ENCODE assay signal across 8 cellular contexts in genomic region chr7:100691676-100692577, GRCh38. TPM values are rescaled to one million over a fixed set of nuclear protein-coding genes. Genes with fewer than 3 reads are reported as not detected.
A peak's percentile ranks its signal among the peaks of the same experiment; 100 is the strongest.
DNase-seq lines count a peak whose midpoint lies in the region; ATAC-seq and TF ChIP-seq lines count a peak whose summit lies in the region.

No MANE protein-coding gene starts in this region.

- peak overlapping the region; percentile 92 to 100 (median 94) for H3K4me3 Mint-ChIP-seq in naive thymus-derived CD4-positive, alpha-beta T cell
- H3K4me3 Mint-ChIP-seq in stimulated activated naive B cell treated with anti-CD40 and anti-IgM and Interleukin-4, amounts not matched to agents 10 μg/mL and 1 μg/mL and 100 μg/mL, for 72 hours: peak overlapping the region; percentile 96 to 98

- CTCF ChIA-PET in naive thymus-derived CD4-positive, alpha-beta T cell (lab: Charles Lee): interaction anchor here (0.5 to 4.7 kb wide), 26 partner anchors 9 to 218 kb away, joined by 3 to 33 read pairs (median 4); partner anchors contain the start of genes FBXO24, MOSPD3 and POP7

- no peak overlapping the region for H2AFZ ChIP-seq in fibroblast of lung (ENCODE audit: low read length)

- no peak for TF ChIP-seq POLR2A in Peyer's patch (IDR thresholded peaks at IDR 0.05)

- peak overlapping the region; percentile 96 for H3K4me2 ChIP-seq in fibroblast of lung (ENCODE audit: extremely low read depth, insufficient read depth, low read length)

- POLR2A ChIA-PET in naive thymus-derived CD4-positive, alpha-beta T cell (lab: Charles Lee): interaction anchor here (0.6 to 4.7 kb wide), 18 partner anchors 11 to 213 kb away, joined by 3 to 37 read pairs (median 6); partner anchors contain the start of genes FBXO24, MOSPD3, POP7 and TSC22D4

- H3K36me3 ChIP-seq in Peyer's patch (peaks cover 0 to 27% (median 0%) of the 10 kb centered on the region in 3 donors), fibroblast of lung (ENCODE audit: control insufficient read depth, insufficient read depth, low read length) (peaks cover 11% of the 10 kb centered on the region)
- peaks cover 0 to 28% (median 5%) of the 10 kb centered on the region in 3 experiments for H3K36me3 ChIP-seq in naive thymus-derived CD4-positive, alpha-beta T cell (ENCODE audit: control insufficient read depth in 2 of 3, insufficient read depth in 3 of 3, low read length in 3 of 3)

- peaks cover 0 to 43% (median 23%) of the 10 kb centered on the region in 4 donors for H3K4me1 ChIP-seq in Peyer's patch
- H3K4me1 ChIP-seq in fibroblast of lung (ENCODE audit: control insufficient read depth, extremely low read depth, insufficient read depth, low read length): peaks cover 10% of the 10 kb centered on the region
- peaks cover 23 to 27% of the 10 kb centered on the region in 2 donors for H3K4me1 ChIP-seq in naive thymus-derived CD4-positive, alpha-beta T cell (ENCODE audit: control insufficient read depth in 2 of 2, insufficient read depth in 2 of 2, low read length in 2 of 2)

- peaks cover 0 to 3% (median 0%) of the 10 kb centered on the region in 11 donors for H3K9me3 Mint-ChIP-seq in naive thymus-derived CD4-positive, alpha-beta T cell
- H3K9me3 Mint-ChIP-seq in stimulated activated naive B cell treated with anti-CD40 and anti-IgM and Interleukin-4, amounts not matched to agents 10 μg/mL and 1 μg/mL and 100 μg/mL, for 72 hours: no peaks in the 10 kb centered on the region

- H3K9me3 ChIP-seq in Peyer's patch (no peaks in the 10 kb centered on the region), fibroblast of lung (ENCODE audit: control insufficient read depth, insufficient read depth, low read depth, low read length) (no peaks in the 10 kb centered on the region)
- no peaks in the 10 kb centered on the region for H3K9me3 ChIP-seq in naive thymus-derived CD4-positive, alpha-beta T cell (ENCODE audit: control insufficient read depth in 2 of 3, low read length in 3 of 3)

- H3K4me1 Mint-ChIP-seq in naive thymus-derived CD4-positive, alpha-beta T cell: peaks cover 29 to 54% (median 41%) of the 10 kb centered on the region in 7 donors
- H3K4me1 Mint-ChIP-seq in stimulated activated naive B cell treated with anti-CD40 and anti-IgM and Interleukin-4, amounts not matched to agents 10 μg/mL and 1 μg/mL and 100 μg/mL, for 72 hours: peaks cover 45 to 62% of the 10 kb centered on the region in 2 donors

- intact Hi-C loops in naive thymus-derived CD4-positive, alpha-beta T cell (cut with micrococcal nuclease): loop anchor here (1.0 to 5.0 kb wide), 12 partner anchors 17 to 265 kb away; partner anchors contain the start of genes FBXO24 (in 1 of the 2), GNB2 (in 1 of the 2), LRCH4 (in 1 of the 2) and MEPCE (in 1 of the 2)

- peaks cover 0 to 16% (median 0%) of the 10 kb centered on the region in 5 donors for H3K27me3 Mint-ChIP-seq in naive thymus-derived CD4-positive, alpha-beta T cell
- no peaks in the 10 kb centered on the region for H3K27me3 Mint-ChIP-seq in stimulated activated naive B cell treated with anti-CD40 and anti-IgM and Interleukin-4, amounts not matched to agents 10 μg/mL and 1 μg/mL and 100 μg/mL, for 72 hours

- H3K79me2 ChIP-seq in fibroblast of lung (ENCODE audit: control insufficient read depth, insufficient read depth, low read length): peaks cover 52% of the 10 kb centered on the region

- DNase-seq in ELF-1 (ENCODE audit: low read depth, low spot score): peak; percentile 95
- peak in 70 of 76 experiments; percentile 16 to 87 (median 68) for DNase-seq in HUDEP-2 (lab: John Stamatoyannopoulos, UW; ENCODE audit: unreplicated experiment in 76 of 76)
- peak; percentile 69 to 89 (median 86) for DNase-seq in Peyer's patch
- peak; percentile 61 for DNase-seq in activated T-helper 1 cell treated with Interleukin-2 at 50 U/mL for 16 hours (ENCODE audit: low read depth)
- peak; percentile 50 to 72 for DNase-seq in fibroblast of lung (ENCODE audit: low read depth in 2 of 2)
- peak; percentile 64 to 85 (median 78) for DNase-seq in naive thymus-derived CD4-positive, alpha-beta T cell
- peak; percentile 64 for DNase-seq in stimulated activated naive B cell treated with anti-CD40 and anti-IgM and Interleukin-4, amounts not matched to agents 10 μg/mL and 1 μg/mL and 100 μg/mL, for 72 hours

- H3K4me3 ChIP-seq in Peyer's patch: peak overlapping the region in 3 of 4 donors; percentile 0 to 100 (median 7)
- peak overlapping the region; percentile 38 to 87 (median 80) for H3K4me3 ChIP-seq in fibroblast of lung (replicated peaks in 1 of 4; ENCODE audit: control extremely low read depth in 1 of 4, insufficient read depth in 1 of 4, low read depth in 3 of 4, low read length in 4 of 4)
- H3K4me3 ChIP-seq in naive thymus-derived CD4-positive, alpha-beta T cell (ENCODE audit: low read length): peak overlapping the region; percentile 67

- peak overlapping the region; percentile 62 to 96 (median 95) for H3K27ac Mint-ChIP-seq in naive thymus-derived CD4-positive, alpha-beta T cell
- H3K27ac Mint-ChIP-seq in stimulated activated naive B cell treated with anti-CD40 and anti-IgM and Interleukin-4, amounts not matched to agents 10 μg/mL and 1 μg/mL and 100 μg/mL, for 72 hours: peak overlapping the region; percentile 96

- no peak overlapping the region for H3K9ac ChIP-seq in fibroblast of lung (ENCODE audit: insufficient read depth, low read length)

- H4K20me1 ChIP-seq in fibroblast of lung (ENCODE audit: control insufficient read depth, extremely low read depth, insufficient read depth, low read length): no peaks in the 10 kb centered on the region

- no peaks in the 10 kb centered on the region for H3K27me3 ChIP-seq in Peyer's patch
- no peaks in the 10 kb centered on the region for H3K27me3 ChIP-seq in fibroblast of lung (ENCODE audit: control insufficient read depth, insufficient read depth, low read length)
- no peaks in the 10 kb centered on the region for H3K27me3 ChIP-seq in naive thymus-derived CD4-positive, alpha-beta T cell (ENCODE audit: control insufficient read depth in 2 of 2, insufficient read depth in 2 of 2, low read length in 2 of 2)

- H3K36me3 Mint-ChIP-seq in naive thymus-derived CD4-positive, alpha-beta T cell: peaks cover 0 to 10% (median 0%) of the 10 kb centered on the region in 5 donors
- H3K36me3 Mint-ChIP-seq in stimulated activated naive B cell treated with anti-CD40 and anti-IgM and Interleukin-4, amounts not matched to agents 10 μg/mL and 1 μg/mL and 100 μg/mL, for 72 hours: peaks cover 9 to 30% of the 10 kb centered on the region in 2 donors

- TF ChIP-seq CTCF in Peyer's patch (IDR thresholded peaks at IDR 0.05) (peak; percentile 80 to 94 (median 86)), fibroblast of lung (conservative IDR thresholded peaks at IDR 0.05 in 1 of 2, IDR thresholded peaks at IDR 0.05 in 1 of 2; ENCODE audit: low read depth in 1 of 2, low read length in 2 of 2) (peak; percentile 78 to 80)

- ATAC-seq in naive thymus-derived CD4-positive, alpha-beta T cell: peak; percentile 79
- peak; percentile 58 to 60 for ATAC-seq in stimulated activated naive B cell treated with anti-CD40 and anti-IgM and Interleukin-4, amounts not matched to agents 10 μg/mL and 1 μg/mL and 100 μg/mL, for 72 hours (replicated peaks)
- no peak for ATAC-seq in HG02571 (IDR thresholded peaks at IDR 0.05; ENCODE audit: unreplicated experiment)

- H3K27ac ChIP-seq in Peyer's patch: peak overlapping the region in 1 of 4 donors; percentile 32
- H3K27ac ChIP-seq in fibroblast of lung (ENCODE audit: insufficient read depth, low read length): peak overlapping the region; percentile 25
- peak overlapping the region; percentile 73 for H3K27ac ChIP-seq in naive thymus-derived CD4-positive, alpha-beta T cell (ENCODE audit: low read depth, low read length)

RNA-seq across cellular contexts. Expression of gene GIGYF1, which starts 2.1 kb away (rescaled TPM):
- total RNA-seq in Peyer's patch: 100 to 1,000 TPM in 1 of 4 donors, 10 to 100 TPM in 3; 41.3 to 126 (median 72.9) TPM
- total RNA-seq in fibroblast of lung: 14.4 and 15.9 TPM in 2 replicates
- 3.8 and 4.0 TPM in 2 replicates for polyA plus RNA-seq in fibroblast of lung
- 9.1 and 9.9 TPM in 2 replicates for polyA plus RNA-seq in fibroblast of lung (2012)
- polyA minus RNA-seq in fibroblast of lung (ENCODE audit: low replicate concordance): 11.7 and 14.2 TPM in 2 replicates
- total RNA-seq in naive thymus-derived CD4-positive, alpha-beta T cell: 100 to 1,000 TPM in 2 of 5 experiments, 10 to 100 TPM in 3; 48.3 to 125 (median 91.4) TPM
- 1 to 10 TPM; 1.4 to 2.9 TPM for polyA plus RNA-seq in naive thymus-derived CD4-positive, alpha-beta T cell

RNA-seq across cellular contexts. Expression of gene POP7, which starts 14.0 kb away (rescaled TPM):
- total RNA-seq in Peyer's patch (10 to 100 TPM; 23.9 to 38.1 (median 29.7) TPM), fibroblast of lung (31.1 and 31.9 TPM in 2 replicates)
- polyA plus RNA-seq in fibroblast of lung: 19.4 and 22.9 TPM in 2 replicates
- 39.7 and 55.9 TPM in 2 replicates for polyA plus RNA-seq in fibroblast of lung (2012)
- polyA minus RNA-seq in fibroblast of lung (ENCODE audit: low replicate concordance): 14.0 and 18.3 TPM in 2 replicates
- total RNA-seq in naive thymus-derived CD4-positive, alpha-beta T cell: 10 to 100 TPM in 4 of 5 experiments, 1 to 10 TPM in 1; 8.9 to 38.2 (median 15.0) TPM
- polyA plus RNA-seq in naive thymus-derived CD4-positive, alpha-beta T cell: 10 to 100 TPM; 37.3 to 56.4 TPM

RNA-seq across cellular contexts. Expression of gene GNB2, which starts 18.4 kb away (rescaled TPM):
- 100 to 1,000 TPM; 123 to 236 (median 172) TPM for total RNA-seq in Peyer's patch
- total RNA-seq in fibroblast of lung: 64.5 and 85.2 TPM in 2 replicates
- 145 and 170 TPM in 2 replicates for polyA plus RNA-seq in fibroblast of lung
- polyA plus RNA-seq in fibroblast of lung (2012): 257 and 351 TPM in 2 replicates
- 655 and 673 TPM in 2 replicates for polyA minus RNA-seq in fibroblast of lung (ENCODE audit: low replicate concordance)
- total RNA-seq in naive thymus-derived CD4-positive, alpha-beta T cell: 100 to 1,000 TPM in 4 of 5 experiments, 10 to 100 TPM in 1; 98.2 to 215 (median 132) TPM
- 10 to 100 TPM; 35.8 to 53.2 TPM for polyA plus RNA-seq in naive thymus-derived CD4-positive, alpha-beta T cell

RNA-seq across cellular contexts. Expression of gene EPO, which starts 28.3 kb away (rescaled TPM):
- not detected for total RNA-seq in Peyer's patch
- not detected in 2 replicates for total RNA-seq in fibroblast of lung
- polyA plus RNA-seq in fibroblast of lung: not detected in 2 replicates
- polyA plus RNA-seq in fibroblast of lung (2012): not detected in 2 replicates
- not detected in 2 replicates for polyA minus RNA-seq in fibroblast of lung (ENCODE audit: low replicate concordance)
- total RNA-seq in naive thymus-derived CD4-positive, alpha-beta T cell: not detected
- not detected for polyA plus RNA-seq in naive thymus-derived CD4-positive, alpha-beta T cell

RNA-seq across cellular contexts. Expression of gene ACTL6B, which starts 35.7 kb away (rescaled TPM):
- total RNA-seq in Peyer's patch (not detected), fibroblast of lung (not detected in 2 replicates)
- polyA plus RNA-seq in fibroblast of lung: not detected in 2 replicates
- polyA plus RNA-seq in fibroblast of lung (2012): not detected in 2 replicates
- not detected in 2 replicates for polyA minus RNA-seq in fibroblast of lung (ENCODE audit: low replicate concordance)
- total RNA-seq in naive thymus-derived CD4-positive, alpha-beta T cell: not detected
- not detected for polyA plus RNA-seq in naive thymus-derived CD4-positive, alpha-beta T cell

Comparison
In these comparisons a context has a peak if more than half of its experiments do, and no peak if none do; other contexts are left out.
1. H3K4me3 ChIP-seq: peak in every context shown above with its lines; median percentile 80 in fibroblast of lung; 67 in naive thymus-derived CD4-positive, alpha-beta T cell; 7 in Peyer's patch.